In genomic region chr6:73888050-73888449, GRCh38 we compare ENCODE assay signal across 2 cellular contexts.
TF ChIP-seq lines count a peak whose summit lies in the region.

No MANE protein-coding gene starts in this region.

TF ChIP-seq in GM23338, 12 proteins besides CTCF, POLR2A, EP300 and RAD21 (continued from another document):
- TF ChIP-seq ETS1 (IDR thresholded peaks at IDR 0.05) (no peak), JUNB (IDR thresholded peaks at IDR 0.05; ENCODE audit: unreplicated experiment) (no peak), REST (IDR thresholded peaks at IDR 0.05; ENCODE audit: unreplicated experiment) (no peak), STAT1 (IDR thresholded peaks at IDR 0.05; ENCODE audit: unreplicated experiment) (no peak), CREB1 (CRISPR knock-in tag; IDR thresholded peaks at IDR 0.05; ENCODE audit: low read depth) (no peak), EZH2phosphoT487 (IDR thresholded peaks at IDR 0.05; ENCODE audit: unreplicated experiment) (no peak)

TF ChIP-seq in K562, 482 proteins besides CTCF, POLR2A, EP300 and RAD21 (continued from another document):
- TF ChIP-seq CREM (IDR thresholded peaks at IDR 0.05; ENCODE audit: low read depth): no peak
- no peak for TF ChIP-seq PHB2 (IDR thresholded peaks at IDR 0.05; ENCODE audit: low read depth)
- peak; percentile 15; the same call in 1 of the 2 replicates for TF ChIP-seq C11orf30 (IDR thresholded peaks at IDR 0.05; ENCODE audit: low read depth)
- TF ChIP-seq YBX1 (IDR thresholded peaks at IDR 0.05): no peak
- TF ChIP-seq CCAR2 (IDR thresholded peaks at IDR 0.05; ENCODE audit: low read depth, low read length): no peak
- TF ChIP-seq ZNF174 (CRISPR knock-in tag; IDR thresholded peaks at IDR 0.05): no peak
- no peak for TF ChIP-seq FOXJ3 (CRISPR knock-in tag; IDR thresholded peaks at IDR 0.05)
- TF ChIP-seq EWSR1 (IDR thresholded peaks at IDR 0.05; ENCODE audit: borderline replicate concordance, low read depth, partially characterized antibody): no peak
- TF ChIP-seq ZNF316 (IDR thresholded peaks at IDR 0.05): peak; percentile 53
- TF ChIP-seq KDM5B (IDR thresholded peaks at IDR 0.05; ENCODE audit: insufficient replicate concordance, low read depth, low read length): no peak
- TF ChIP-seq ARID2 (IDR thresholded peaks at IDR 0.05): no peak
- no peak for TF ChIP-seq THAP12 (CRISPR knock-in tag; IDR thresholded peaks at IDR 0.05)
- TF ChIP-seq DIDO1 (tag; IDR thresholded peaks at IDR 0.05; ENCODE audit: low read depth): no peak
- no peak for TF ChIP-seq CHD2 (IDR thresholded peaks at IDR 0.05; ENCODE audit: low read depth, low read length)
- TF ChIP-seq MAFG (tag; conservative IDR thresholded peaks at IDR 0.05): peak; percentile 51; the same call in 1 of the 2 replicates
- TF ChIP-seq ZFP36 (IDR thresholded peaks at IDR 0.05; ENCODE audit: low read depth, low read length, partially characterized antibody): no peak
